Comparison of ENCODE assay signal across 8 cellular contexts in genomic region chr3:183824761-183825379, GRCh38. TPM values are rescaled to one million over a fixed set of nuclear protein-coding genes. Genes with fewer than 3 reads are reported as not detected.
DNase-seq lines count a peak whose midpoint lies in the region; ATAC-seq and TF ChIP-seq lines count a peak whose summit lies in the region.

No MANE protein-coding gene starts in this region.

- peak overlapping the region; percentile 70 for H3K4me2 ChIP-seq in GM23248 (ENCODE audit: unreplicated experiment)

- H3K27ac ChIP-seq in GM23248 (no peak overlapping the region), SK-N-MC (no peak overlapping the region), coronary artery (peak overlapping the region in 1 of 2 donors; percentile 27), testis (no peak overlapping the region)

- intact Hi-C loops in lower leg skin (cut with DNase I; ENCODE audit: low total_unique reads) (no loop called here), testis (cut with DNase I; ENCODE audit: low total_unique reads) (no loop called here)

- 7 to 10% methylated on average over 43 to 68 of the region's 74 CpGs for WGBS in GM23248 (ENCODE audit: low coverage in 1 of 2, low lambda C conversion rate in 2 of 2, missing lambda C conversion rate in 2 of 2), 2 experiments
- 3% methylated on average over 41 of the region's 74 CpGs; no CpG with 5 or more reads in 1 of the 2 donors for WGBS in lower leg skin, 2 donors
- 0% methylated on average over 15 to 20 of the region's 74 CpGs for WGBS in testis, 2 donors

- no peaks in the 10 kb centered on the region for H3K79me2 ChIP-seq in GM23248 (ENCODE audit: insufficient read depth)

- no peaks in the 10 kb centered on the region for H3K9me2 ChIP-seq in GM23248 (ENCODE audit: insufficient read depth)

- H3K9ac ChIP-seq in GM23248 (peak overlapping the region; percentile 62), SK-N-MC (ENCODE audit: insufficient read length) (peak overlapping the region; percentile 71)

- H3K36me3 ChIP-seq in GM23248 (ENCODE audit: low read depth), result no peaks in the 10 kb centered on the region
- H3K36me3 ChIP-seq in SK-N-MC (ENCODE audit: insufficient read depth, low read length), result peaks cover 7% of the 10 kb centered on the region; the same call in 1 of the 2 replicates
- H3K36me3 ChIP-seq in testis (ENCODE audit: low read depth, missing control alignments), result no peaks in the 10 kb centered on the region

- H3K9me3 ChIP-seq in GM23248 (ENCODE audit: low read depth) (no peaks in the 10 kb centered on the region), SK-N-MC (ENCODE audit: low read depth, low read length) (no peaks in the 10 kb centered on the region), testis (no peaks in the 10 kb centered on the region)

- no peak for ATAC-seq in HG03520 (IDR thresholded peaks at IDR 0.05; ENCODE audit: unreplicated experiment)

- H3K27me3 ChIP-seq in GM23248 (replicated peaks; ENCODE audit: insufficient read depth) (no peaks in the 10 kb centered on the region), testis (no peaks in the 10 kb centered on the region)

- H3K4me1 ChIP-seq in GM23248 (ENCODE audit: insufficient read depth), result no peaks in the 10 kb centered on the region
- peaks cover 4% of the 10 kb centered on the region for H3K4me1 ChIP-seq in testis

- peak overlapping the region; percentile 81 for H2AFZ ChIP-seq in GM23248

- TF ChIP-seq POLR2A in lower leg skin (IDR thresholded peaks at IDR 0.05) (no peak), testis (IDR thresholded peaks at IDR 0.05) (no peak)

- DNase-seq in ELR (ENCODE audit: low read depth) (peak; percentile 55), GM23248 (peak; percentile 41), SK-N-MC (ENCODE audit: low read depth, low spot score) (no peak), coronary artery (ENCODE audit: low spot score) (no peak), lower leg skin (ENCODE audit: low spot score in 2 of 2) (no peak), testis (no peak), pons (ENCODE audit: low spot score) (no peak)

- TF ChIP-seq CTCF in coronary artery (IDR thresholded peaks at IDR 0.05) (no peak), lower leg skin (IDR thresholded peaks at IDR 0.05) (no peak), testis (IDR thresholded peaks at IDR 0.05) (no peak)

- in situ Hi-C loops in GM23248 (cut with MboI), result no loop called here

- peak overlapping the region; percentile 75 for H3K4me3 ChIP-seq in GM23248
- peak overlapping the region; percentile 90 for H3K4me3 ChIP-seq in SK-N-MC
- peak overlapping the region; percentile 82 for H3K4me3 ChIP-seq in coronary artery
- peak overlapping the region; percentile 42 for H3K4me3 ChIP-seq in lower leg skin (ENCODE audit: low read depth, poor library complexity, severe bottlenecking)
- peak overlapping the region; percentile 51 to 57 for H3K4me3 ChIP-seq in testis

- no peaks in the 10 kb centered on the region for H4K20me1 ChIP-seq in GM23248 (ENCODE audit: insufficient read depth)

- H3F3A ChIP-seq in GM23248 (ENCODE audit: insufficient read depth), result peaks cover 11% of the 10 kb centered on the region

RNA-seq across cellular contexts. Expression of gene MAP6D1, which starts 0.5 kb away (rescaled TPM):
- 2.5 and 5.5 TPM in 2 replicates for total RNA-seq in GM23248 (2014; rRNA removed; shearing (Covaris generic))
- polyA plus RNA-seq in GM23248 (2016; fragmentation: Nextera tagmentation; extraction: Ambion mirVana) (2.8 and 3.2 TPM in 2 replicates), testis (ENCODE audit: insufficient read depth, low read depth, low replicate concordance) (0.80 TPM)
- total RNA-seq in lower leg skin (10 to 100 TPM in 2 of 4 donors, 1 to 10 TPM in 2; 2.6 to 19.2 (median 11.7) TPM), testis (1 to 10 TPM; 4.8 to 8.3 TPM)

RNA-seq across cellular contexts. Expression of gene PARL, which starts 59.8 kb away (rescaled TPM):
- total RNA-seq in GM23248 (2014; rRNA removed; shearing (Covaris generic)), result 35.9 and 36.9 TPM in 2 replicates
- polyA plus RNA-seq in GM23248 (2016; fragmentation: Nextera tagmentation; extraction: Ambion mirVana) (61.7 and 65.0 TPM in 2 replicates), testis (ENCODE audit: insufficient read depth, low read depth, low replicate concordance) (55.5 TPM)
- total RNA-seq in lower leg skin (10 to 100 TPM; 19.5 to 40.5 (median 22.3) TPM), testis (10 to 100 TPM; 57.6 to 64.2 TPM)

Comparison
In these comparisons a context has a peak if more than half of its experiments do, and no peak if none do; other contexts are left out.
1. DNase-seq: peak in ELR (single experiment) and GM23248 (single experiment); none in SK-N-MC (single experiment), coronary artery (single experiment), lower leg skin (0 of 2), testis (single experiment) and pons (single experiment).
2. Peak in every context shown above with its lines, with median percentiles within 50 percentile points of each other: H3K4me3 ChIP-seq.